Comparison of ENCODE assay signal across 8 cellular contexts in the genomic region with DNA sequence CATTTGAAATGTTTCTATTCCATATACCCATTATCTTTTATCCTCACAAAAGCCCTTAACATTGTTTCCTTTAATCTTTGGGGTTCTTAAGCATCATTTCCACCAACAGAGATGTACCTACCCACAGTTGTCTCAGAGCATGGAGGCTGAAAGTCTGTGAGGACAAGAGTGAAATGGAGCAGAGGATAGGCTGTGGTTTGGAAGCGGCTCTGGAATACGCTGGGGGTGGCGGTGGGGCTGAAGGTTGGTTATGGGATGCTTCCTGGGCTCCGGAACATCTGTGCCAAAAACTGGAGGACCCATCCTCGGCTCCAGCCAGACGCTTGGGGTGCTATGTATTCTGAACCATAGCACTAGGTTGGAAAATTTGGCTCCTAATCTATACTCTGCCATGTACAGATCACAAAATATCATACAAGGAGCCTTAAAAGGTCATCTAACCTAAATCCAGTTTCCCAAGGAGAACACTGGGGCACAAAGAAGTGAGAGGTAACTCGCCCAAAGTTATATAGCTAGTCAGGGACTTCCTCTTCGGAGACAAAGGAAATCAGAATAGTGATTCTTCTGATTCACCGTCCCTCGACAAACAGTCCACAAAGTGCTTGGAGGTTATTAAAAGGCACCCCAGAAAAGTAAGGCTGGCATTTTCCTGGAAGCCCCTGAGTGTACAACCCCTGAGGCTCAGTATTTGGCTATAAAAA. TPM values are rescaled to one million over a fixed set of nuclear protein-coding genes. Genes with fewer than 3 reads are reported as not detected.
A peak's percentile ranks its signal among the peaks of the same experiment; 100 is the strongest.
DNase-seq lines count a peak whose midpoint lies in the region; ATAC-seq and TF ChIP-seq lines count a peak whose summit lies in the region.

No MANE protein-coding gene starts in this region.

- no peak for TF ChIP-seq CTCF in HEK293 (tag by site-specific recombination; IDR thresholded peaks at IDR 0.05)
- no peak for TF ChIP-seq CTCF in WTC11 (IDR thresholded peaks at IDR 0.05)
- no peak for TF ChIP-seq CTCF in hepatocyte (IDR thresholded peaks at IDR 0.05; ENCODE audit: poor library complexity)
- TF ChIP-seq CTCF in smooth muscle cell (IDR thresholded peaks at IDR 0.05; ENCODE audit: borderline replicate concordance, insufficient read depth, poor library complexity, severe bottlenecking): no peak

- 74% methylated on average over 10 of the region's 10 CpGs for WGBS in hepatocyte (ENCODE audit: low lambda C conversion rate, missing lambda C conversion rate)
- WGBS in smooth muscle cell (ENCODE audit: low lambda C conversion rate): 78% methylated on average over 10 of the region's 10 CpGs

- H3K9me3 Mint-ChIP-seq in WTC11: no peaks in the 10 kb centered on the region

- H4K20me1 ChIP-seq in hepatocyte (ENCODE audit: insufficient read depth, poor library complexity, severe bottlenecking) (no peaks in the 10 kb centered on the region), smooth muscle cell (ENCODE audit: low read depth) (no peaks in the 10 kb centered on the region)

- H3K27me3 ChIP-seq in hepatocyte: no peaks in the 10 kb centered on the region
- no peaks in the 10 kb centered on the region for H3K27me3 ChIP-seq in smooth muscle cell (ENCODE audit: low read depth)

- H3K27ac ChIP-seq in HEK293 (ENCODE audit: extremely low read depth, low read depth, low read length) (peak overlapping the region; percentile 97), hepatocyte (peak overlapping the region; percentile 98), smooth muscle cell (ENCODE audit: low read depth) (peak overlapping the region; percentile 95)

- no peak for ATAC-seq in WTC11
- ATAC-seq in GM21526 (IDR thresholded peaks at IDR 0.05; ENCODE audit: low FRiP score, unreplicated experiment): no peak

- peaks cover 5% of the 10 kb centered on the region for H3K36me3 Mint-ChIP-seq in WTC11

- H3K27me3 Mint-ChIP-seq in WTC11 (ENCODE audit: low read depth): peaks cover 76% of the 10 kb centered on the region

- H3K27ac Mint-ChIP-seq in WTC11: no peak overlapping the region

- POLR2A ChIA-PET in HEK293 (lab: Yijun Ruan, JAX): interaction anchor here (1.1 to 8.1 kb wide), 5 partner anchors 14 to 257 kb away, joined by 3 to 170 read pairs (median 12); a partner anchor contains a TSS
- POLR2A ChIA-PET in WTC11 (lab: Charles Lee): interaction anchor here (0.6 to 2.7 kb wide), 3 partner anchors 14 to 335 kb away, joined by 4 to 18 read pairs (median 8); a partner anchor contains a TSS

- H3K36me3 ChIP-seq in HEK293 (ENCODE audit: control insufficient read depth in 2 of 2, insufficient read depth in 1 of 2, low read length in 2 of 2) (peaks cover 4 to 24% of the 10 kb centered on the region in 2 experiments), hepatocyte (replicated peaks; ENCODE audit: insufficient read depth, low read depth) (no peaks in the 10 kb centered on the region), smooth muscle cell (ENCODE audit: low read depth) (no peaks in the 10 kb centered on the region)

- H3K9ac ChIP-seq in smooth muscle cell (ENCODE audit: low read depth): peak overlapping the region; percentile 92

- CTCF ChIA-PET in HEK293 (lab: Yijun Ruan, JAX) (interaction anchor here (0.8 to 3.3 kb wide), 9 partner anchors 14 to 179 kb away, joined by 3 to 12 read pairs (median 4); a partner anchor contains a TSS), WTC11 (lab: Charles Lee) (interaction anchor here (0.8 to 3.7 kb wide), 12 partner anchors 11 to 305 kb away, joined by 3 to 27 read pairs (median 10); a partner anchor contains a TSS)

- peaks cover 9% of the 10 kb centered on the region for H3F3A ChIP-seq in smooth muscle cell (ENCODE audit: low read depth)

- no peak for DNase-seq in WTC11 (ENCODE audit: low spot score)
- no peak for DNase-seq in hepatocyte (ENCODE audit: low spot score)
- no peak for DNase-seq in smooth muscle cell (lab: John Stamatoyannopoulos, UW; ENCODE audit: unreplicated experiment)
- no peak for DNase-seq in KG1 (lab: John Stamatoyannopoulos, UW)
- no peak for DNase-seq in germinal center (ENCODE audit: low spot score)
- no peak for DNase-seq in iPS-NIHi7 (ENCODE audit: extremely low spot score)

- H3K79me2 ChIP-seq in hepatocyte (peaks cover 13% of the 10 kb centered on the region), smooth muscle cell (ENCODE audit: low read depth) (no peaks in the 10 kb centered on the region)

- H2AFZ ChIP-seq in hepatocyte (peak overlapping the region; percentile 7), smooth muscle cell (ENCODE audit: low read depth) (no peak overlapping the region)

- H3K4me2 ChIP-seq in hepatocyte (peak overlapping the region; percentile 75), smooth muscle cell (peak overlapping the region; percentile 89)

- peaks cover 7% of the 10 kb centered on the region; the same call in 1 of the 2 replicates for H3K4me1 ChIP-seq in HEK293 (ENCODE audit: control insufficient read depth, insufficient read depth, low read length)
- H3K4me1 ChIP-seq in hepatocyte (ENCODE audit: insufficient read depth): peaks cover 15% of the 10 kb centered on the region
- peaks cover 9% of the 10 kb centered on the region for H3K4me1 ChIP-seq in smooth muscle cell (ENCODE audit: low read depth)

- H3K4me3 Mint-ChIP-seq in WTC11: peak overlapping the region; percentile 85

- H3K9me3 ChIP-seq in HEK293 (ENCODE audit: control insufficient read depth, insufficient read depth, low read depth, low read length) (no peaks in the 10 kb centered on the region), hepatocyte (ENCODE audit: low read depth) (no peaks in the 10 kb centered on the region), smooth muscle cell (replicated peaks; ENCODE audit: low read depth) (no peaks in the 10 kb centered on the region)

- H3K4me1 Mint-ChIP-seq in WTC11: peaks cover 5% of the 10 kb centered on the region; the same call in 1 of the 2 replicates

- no peaks in the 10 kb centered on the region for H3K9me2 ChIP-seq in hepatocyte (replicated peaks; ENCODE audit: insufficient read depth)

- H3K4me3 ChIP-seq in HEK293 (ENCODE audit: low read depth, low read length) (no peak overlapping the region; the same call in 1 of the 2 replicates), hepatocyte (peak overlapping the region; percentile 75), smooth muscle cell (peak overlapping the region; percentile 72)

TF ChIP-seq in HEK293, 187 proteins besides CTCF, POLR2A, EP300 and RAD21:
- TF ChIP-seq ZNF155 (tag by site-specific recombination; IDR thresholded peaks at IDR 0.05) (no peak), ZNF600 (tag by site-specific recombination; IDR thresholded peaks at IDR 0.05) (0 out of 2 replicates have a peak, but pooled peaks have one; percentile 17)
- TF ChIP-seq, protein P1, sequence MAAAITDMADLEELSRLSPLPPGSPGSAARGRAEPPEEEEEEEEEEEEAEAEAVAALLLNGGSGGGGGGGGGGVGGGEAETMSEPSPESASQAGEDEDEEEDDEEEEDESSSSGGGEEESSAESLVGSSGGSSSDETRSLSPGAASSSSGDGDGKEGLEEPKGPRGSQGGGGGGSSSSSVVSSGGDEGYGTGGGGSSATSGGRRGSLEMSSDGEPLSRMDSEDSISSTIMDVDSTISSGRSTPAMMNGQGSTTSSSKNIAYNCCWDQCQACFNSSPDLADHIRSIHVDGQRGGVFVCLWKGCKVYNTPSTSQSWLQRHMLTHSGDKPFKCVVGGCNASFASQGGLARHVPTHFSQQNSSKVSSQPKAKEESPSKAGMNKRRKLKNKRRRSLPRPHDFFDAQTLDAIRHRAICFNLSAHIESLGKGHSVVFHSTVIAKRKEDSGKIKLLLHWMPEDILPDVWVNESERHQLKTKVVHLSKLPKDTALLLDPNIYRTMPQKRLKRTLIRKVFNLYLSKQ (tag by site-specific recombination; IDR thresholded peaks at IDR 0.05; ENCODE audit: borderline replicate concordance): no peak

TF ChIP-seq in WTC11, 78 proteins besides CTCF, POLR2A, EP300 and RAD21 (continues in another document):
- TF ChIP-seq, protein P2, sequence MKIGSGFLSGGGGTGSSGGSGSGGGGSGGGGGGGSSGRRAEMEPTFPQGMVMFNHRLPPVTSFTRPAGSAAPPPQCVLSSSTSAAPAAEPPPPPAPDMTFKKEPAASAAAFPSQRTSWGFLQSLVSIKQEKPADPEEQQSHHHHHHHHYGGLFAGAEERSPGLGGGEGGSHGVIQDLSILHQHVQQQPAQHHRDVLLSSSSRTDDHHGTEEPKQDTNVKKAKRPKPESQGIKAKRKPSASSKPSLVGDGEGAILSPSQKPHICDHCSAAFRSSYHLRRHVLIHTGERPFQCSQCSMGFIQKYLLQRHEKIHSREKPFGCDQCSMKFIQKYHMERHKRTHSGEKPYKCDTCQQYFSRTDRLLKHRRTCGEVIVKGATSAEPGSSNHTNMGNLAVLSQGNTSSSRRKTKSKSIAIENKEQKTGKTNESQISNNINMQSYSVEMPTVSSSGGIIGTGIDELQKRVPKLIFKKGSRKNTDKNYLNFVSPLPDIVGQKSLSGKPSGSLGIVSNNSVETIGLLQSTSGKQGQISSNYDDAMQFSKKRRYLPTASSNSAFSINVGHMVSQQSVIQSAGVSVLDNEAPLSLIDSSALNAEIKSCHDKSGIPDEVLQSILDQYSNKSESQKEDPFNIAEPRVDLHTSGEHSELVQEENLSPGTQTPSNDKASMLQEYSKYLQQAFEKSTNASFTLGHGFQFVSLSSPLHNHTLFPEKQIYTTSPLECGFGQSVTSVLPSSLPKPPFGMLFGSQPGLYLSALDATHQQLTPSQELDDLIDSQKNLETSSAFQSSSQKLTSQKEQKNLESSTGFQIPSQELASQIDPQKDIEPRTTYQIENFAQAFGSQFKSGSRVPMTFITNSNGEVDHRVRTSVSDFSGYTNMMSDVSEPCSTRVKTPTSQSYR (CRISPR knock-in tag; IDR thresholded peaks at IDR 0.05): no peak

RNA-seq across cellular contexts. Expression of a gene that starts 2.5 kb away (rescaled TPM):
- total RNA-seq in WTC11 (2021): 4.1 to 7.4 TPM (median 5.9 TPM) in 3 replicates
- 3.9 and 6.1 TPM in 2 replicates for total RNA-seq in hepatocyte
- 4.6 and 4.8 TPM in 2 replicates for polyA plus RNA-seq in hepatocyte
- 1.7 and 2.0 TPM in 2 replicates for total RNA-seq in smooth muscle cell
- polyA plus RNA-seq in smooth muscle cell: 0.71 and 1.5 TPM in 2 replicates

RNA-seq across cellular contexts. Expression of a gene that starts 6.5 kb away (rescaled TPM):
- 15.5 to 18.2 TPM (median 16.9 TPM) in 3 replicates for total RNA-seq in WTC11 (2021)
- total RNA-seq in hepatocyte: 20.8 and 26.4 TPM in 2 replicates
- polyA plus RNA-seq in hepatocyte: 4.3 and 6.5 TPM in 2 replicates
- 11.7 and 13.2 TPM in 2 replicates for total RNA-seq in smooth muscle cell
- polyA plus RNA-seq in smooth muscle cell: 1.6 and 2.0 TPM in 2 replicates

RNA-seq across cellular contexts. Expression of a gene that starts 14.2 kb away (rescaled TPM):
- total RNA-seq in WTC11 (2021) (9.4 to 10.7 TPM (median 10.1 TPM) in 3 replicates), hepatocyte (8.2 and 9.4 TPM in 2 replicates), smooth muscle cell (5.0 and 5.4 TPM in 2 replicates)
- polyA plus RNA-seq in hepatocyte (6.3 and 11.2 TPM in 2 replicates), smooth muscle cell (4.9 and 5.1 TPM in 2 replicates)

RNA-seq across cellular contexts. Expression of a gene that starts 21.1 kb away (rescaled TPM):
- 290 to 321 TPM (median 295 TPM) in 3 replicates for total RNA-seq in WTC11 (2021)
- total RNA-seq in hepatocyte: 94.1 and 116 TPM in 2 replicates
- 213 and 245 TPM in 2 replicates for polyA plus RNA-seq in hepatocyte
- total RNA-seq in smooth muscle cell: 48.3 and 52.3 TPM in 2 replicates
- polyA plus RNA-seq in smooth muscle cell: 139 and 156 TPM in 2 replicates

RNA-seq across cellular contexts. Expression of a gene that starts 52.6 kb away (rescaled TPM):
- total RNA-seq in WTC11 (2021): 42.3 to 52.4 TPM (median 51.4 TPM) in 3 replicates
- total RNA-seq in hepatocyte: 31.9 and 44.4 TPM in 2 replicates
- polyA plus RNA-seq in hepatocyte: 62.9 and 79.2 TPM in 2 replicates
- total RNA-seq in smooth muscle cell: 70.3 and 81.0 TPM in 2 replicates
- 127 and 134 TPM in 2 replicates for polyA plus RNA-seq in smooth muscle cell
